ENCODE assay signal across 13 cellular contexts in genomic region chr15:57703387-57703786, GRCh38. TPM values are rescaled to one million over a fixed set of nuclear protein-coding genes. Genes with fewer than 3 reads are reported as not detected.
DNase-seq lines count a peak whose midpoint lies in the region; ATAC-seq, FAIRE-seq and TF ChIP-seq lines count a peak whose summit lies in the region.
"Had no signal": no experiment of that assay in that cellular context is flagged by ENCODE, and none has a peak within 500 bp of the region (broad histone marks: within the 10 kb centered on the region; RNA-seq: fewer than 3 reads in every experiment).

No MANE protein-coding gene starts in this region.

- no peak overlapping the region for H3K4me3 ChIP-seq in Jurkat, Clone E6-1 (ENCODE audit: low read length)
- no peak overlapping the region for H3K4me3 ChIP-seq in astrocyte (ENCODE audit: insufficient read depth, low read depth, low read length)

- H3K9ac ChIP-seq in astrocyte (ENCODE audit: low read length): no peak overlapping the region

- no peak overlapping the region for H3K27ac ChIP-seq in astrocyte (ENCODE audit: low read depth, low read length)
- H3K27ac ChIP-seq: foreskin keratinocyte had no signal

- no peaks in the 10 kb centered on the region for H3K27me3 ChIP-seq in astrocyte (ENCODE audit: insufficient read depth, low read length)
- H3K27me3 ChIP-seq: foreskin keratinocyte had no signal

- DNase-seq in activated T-cell treated with anti-CD3 and anti-CD28 coated beads, Interleukin-2, amount 50 U/mL, for 24 hours: no peak
- DNase-seq in activated T-cell treated with anti-CD3 and anti-CD28 coated beads for 4 hours (no peak), astrocyte (ENCODE audit: low read depth) (peak; percentile 48), type B pancreatic cell (ENCODE audit: extremely low spot score, unreplicated experiment) (no peak), SIG-M5 (lab: John Stamatoyannopoulos, UW) (no peak), hippocampal formation (lab: John Stamatoyannopoulos, UW) (no peak)
- peak; percentile 82 for DNase-seq in Jurkat, Clone E6-1 (ENCODE audit: low read depth, low spot score)
- DNase-seq: GOT3, immature natural killer cell had no signal

- peaks cover 19% of the 10 kb centered on the region for H3K79me2 ChIP-seq in astrocyte (ENCODE audit: insufficient read depth, low read length)

- no peak for FAIRE-seq in astrocyte (lab: Jason Lieb, UNC)
- FAIRE-seq: G401.6 had no signal

- H2AFZ ChIP-seq in astrocyte (ENCODE audit: low read depth, low read length): no peak overlapping the region

- peak overlapping the region; percentile 13 for H3K27ac Mint-ChIP-seq in activated T-cell treated with anti-CD3 and anti-CD28 coated beads, Interleukin-2, amount 50 U/mL, for 24 hours
- H3K27ac Mint-ChIP-seq in astrocyte (ENCODE audit: unreplicated experiment) (no peak overlapping the region), type B pancreatic cell (peak overlapping the region; percentile 63)

- peaks cover 5% of the 10 kb centered on the region for H3K4me1 ChIP-seq in astrocyte (ENCODE audit: insufficient read depth, low read length)

- H3K36me3 ChIP-seq in astrocyte (ENCODE audit: insufficient read depth, low read length): no peaks in the 10 kb centered on the region

- no peak overlapping the region for H3K4me2 ChIP-seq in astrocyte (ENCODE audit: low read length)

- H3K9me3 ChIP-seq in astrocyte (ENCODE audit: insufficient read depth, low read depth, low read length): no peaks in the 10 kb centered on the region

- no peaks in the 10 kb centered on the region for H3K9me3 Mint-ChIP-seq in activated T-cell treated with anti-CD3 and anti-CD28 coated beads, Interleukin-2, amount 50 U/mL, for 24 hours
- H3K9me3 Mint-ChIP-seq in astrocyte (ENCODE audit: unreplicated experiment) (no peaks in the 10 kb centered on the region), type B pancreatic cell (no peaks in the 10 kb centered on the region)
- H3K9me3 Mint-ChIP-seq: immature natural killer cell; T-helper 2 cell treated with Interferon-gamma antibody and Interleukin-4, amounts not matched to agents 5 μg/mL and 100 μg/mL, for 36 hours had no signal

- ATAC-seq in GM18858 (IDR thresholded peaks at IDR 0.05; ENCODE audit: unreplicated experiment): no peak
- ATAC-seq: foreskin keratinocyte had no signal

- H4K20me1 ChIP-seq in astrocyte (ENCODE audit: insufficient read depth, low read length): no peaks in the 10 kb centered on the region

- no peak overlapping the region for H3K4me3 Mint-ChIP-seq in activated T-cell treated with anti-CD3 and anti-CD28 coated beads, Interleukin-2, amount 50 U/mL, for 24 hours
- H3K4me3 Mint-ChIP-seq in astrocyte (ENCODE audit: unreplicated experiment): no peak overlapping the region
- peak overlapping the region; percentile 11 for H3K4me3 Mint-ChIP-seq in type B pancreatic cell

- peaks cover 45% of the 10 kb centered on the region for H3K4me1 Mint-ChIP-seq in activated T-cell treated with anti-CD3 and anti-CD28 coated beads, Interleukin-2, amount 50 U/mL, for 24 hours (ENCODE audit: low read depth)
- H3K4me1 Mint-ChIP-seq in astrocyte (ENCODE audit: low read depth, unreplicated experiment) (peaks cover 5% of the 10 kb centered on the region), type B pancreatic cell (ENCODE audit: unreplicated experiment) (peaks cover 16% of the 10 kb centered on the region)

- TF ChIP-seq CTCF in astrocyte (IDR thresholded peaks at IDR 0.05; ENCODE audit: insufficient read depth, low read depth, low read length): no peak
- no peak for TF ChIP-seq CTCF in type B pancreatic cell (conservative IDR thresholded peaks at IDR 0.05)

- H3K36me3 Mint-ChIP-seq in activated T-cell treated with anti-CD3 and anti-CD28 coated beads, Interleukin-2, amount 50 U/mL, for 24 hours (ENCODE audit: low read depth): peaks cover 15% of the 10 kb centered on the region
- H3K36me3 Mint-ChIP-seq in astrocyte (ENCODE audit: low read depth, unreplicated experiment): no peaks in the 10 kb centered on the region
- peaks cover 3% of the 10 kb centered on the region for H3K36me3 Mint-ChIP-seq in type B pancreatic cell

- peaks cover 8% of the 10 kb centered on the region for H3K27me3 Mint-ChIP-seq in activated T-cell treated with anti-CD3 and anti-CD28 coated beads, Interleukin-2, amount 50 U/mL, for 24 hours
- H3K27me3 Mint-ChIP-seq in astrocyte (ENCODE audit: low read depth, unreplicated experiment): peaks cover 9% of the 10 kb centered on the region
- no peaks in the 10 kb centered on the region for H3K27me3 Mint-ChIP-seq in type B pancreatic cell

RNA-seq across cellular contexts. Expression of gene POLR2M, which starts 3.1 kb away (rescaled TPM):
- polyA plus RNA-seq in Jurkat, Clone E6-1 (2012; ENCODE audit: insufficient read depth, insufficient read length): 29.6 TPM
- 61.4 and 71.5 TPM in 2 replicates for total RNA-seq in astrocyte
- 50.7 and 76.4 TPM in 2 replicates for total RNA-seq in type B pancreatic cell (ENCODE audit: low replicate concordance)

Comparison
In these comparisons a context has a peak if more than half of its experiments do, and no peak if none do; other contexts are left out.
1. DNase-seq: peak in Jurkat, Clone E6-1 (single experiment) and astrocyte (single experiment); none in activated T-cell treated with anti-CD3 and anti-CD28 coated beads, Interleukin-2, amount 50 U/mL, for 24 hours (single experiment), activated T-cell treated with anti-CD3 and anti-CD28 coated beads for 4 hours (single experiment), type B pancreatic cell (single experiment), SIG-M5 (single experiment) and hippocampal formation (0 of 2).